17 cellular contexts compared by ENCODE assay signal in genomic region chr9:130490981-130491380, GRCh38. TPM values are rescaled to one million over a fixed set of nuclear protein-coding genes. Genes with fewer than 3 reads are reported as not detected.
DNase-seq lines count a peak whose midpoint lies in the region; ATAC-seq and TF ChIP-seq lines count a peak whose summit lies in the region.
"Had no signal": no experiment of that assay in that cellular context is flagged by ENCODE, and none has a peak within 500 bp of the region (broad histone marks: within the 10 kb centered on the region; RNA-seq: fewer than 3 reads in every experiment).

No MANE protein-coding gene starts in this region.

- H3K36me3 Mint-ChIP-seq in WTC11 (peaks cover 13% of the 10 kb centered on the region), progenitor cell of endocrine pancreas (ENCODE audit: insufficient read depth) (no peaks in the 10 kb centered on the region)

- no peak overlapping the region for H3K4me3 Mint-ChIP-seq in WTC11
- H3K4me3 Mint-ChIP-seq in progenitor cell of endocrine pancreas (ENCODE audit: low read depth), result no peak overlapping the region
- H3K4me3 Mint-ChIP-seq: B cell had no signal

- peaks cover 10% of the 10 kb centered on the region for H3K9me3 Mint-ChIP-seq in WTC11
- peaks cover 10% of the 10 kb centered on the region for H3K9me3 Mint-ChIP-seq in progenitor cell of endocrine pancreas (ENCODE audit: low read depth)

- no peak for TF ChIP-seq CTCF in WTC11 (IDR thresholded peaks at IDR 0.05)
- TF ChIP-seq CTCF in progenitor cell of endocrine pancreas (IDR thresholded peaks at IDR 0.05; ENCODE audit: unreplicated experiment), result no peak
- no peak for TF ChIP-seq CTCF in coronary artery (IDR thresholded peaks at IDR 0.05)

- CTCF ChIA-PET in WTC11 (lab: Charles Lee), result interaction anchor here (1.1 kb wide), 1 partner anchor 193 kb away, joined by 4 read pairs; no protein-coding TSS in a partner anchor

- POLR2A ChIA-PET in WTC11 (lab: Charles Lee), result no interaction called here

- H3K27ac Mint-ChIP-seq in WTC11 (peak overlapping the region; percentile 49; the same call in 1 of the 2 replicates), progenitor cell of endocrine pancreas (peak overlapping the region; percentile 41)
- H3K27ac Mint-ChIP-seq: B cell had no signal

- ATAC-seq in WTC11, result no peak
- ATAC-seq: A549, SK-N-SH treated with all-trans-retinoic acid at 6 μM for 48 hours had no signal

- H3K27me3 Mint-ChIP-seq in WTC11 (ENCODE audit: low read depth), result no peaks in the 10 kb centered on the region
- peaks cover 11% of the 10 kb centered on the region for H3K27me3 Mint-ChIP-seq in progenitor cell of endocrine pancreas

- DNase-seq in DMS79 (lab: John Stamatoyannopoulos, UW) (peak; percentile 18), NCI-H128 (lab: John Stamatoyannopoulos, UW; ENCODE audit: unreplicated experiment) (peak; percentile 55), WTC11 (ENCODE audit: low spot score) (no peak), progenitor cell of endocrine pancreas (ENCODE audit: low spot score, unreplicated experiment) (no peak), NCI-H524 (lab: John Stamatoyannopoulos, UW) (no peak), coronary artery (ENCODE audit: low spot score) (no peak), HuH-7.5 (ENCODE audit: low spot score) (no peak)
- DNase-seq: KG1, NCI-H1092, NCI-H2081, NCI-H2227 treated with DMSO at 0.1 percent for 48 hours, NCI-H510A, NCI-H748 treated with DMSO at 0.1 percent for 48 hours, Peyer's patch had no signal

- no peak overlapping the region for H3K4me3 ChIP-seq in coronary artery
- H3K4me3 ChIP-seq: A549, Peyer's patch had no signal

- H3K4me1 Mint-ChIP-seq in WTC11 (0 out of 2 replicates have a peak, but pooled peaks cover 2% of the 10 kb centered on the region), progenitor cell of endocrine pancreas (ENCODE audit: low read depth) (no peaks in the 10 kb centered on the region)
- H3K4me1 Mint-ChIP-seq: B cell had no signal

- no peak overlapping the region for H3K27ac ChIP-seq in coronary artery
- H3K27ac ChIP-seq: A549, Peyer's patch had no signal

TF ChIP-seq in WTC11, 78 proteins besides CTCF, POLR2A, EP300 and RAD21:
- no peak for TF ChIP-seq ETV6 (CRISPR knock-in tag; IDR thresholded peaks at IDR 0.05)
- TF ChIP-seq MXD4 (CRISPR knock-in tag; IDR thresholded peaks at IDR 0.05; ENCODE audit: borderline replicate concordance), result no peak
- TF ChIP-seq FOXP1 (CRISPR knock-in tag; IDR thresholded peaks at IDR 0.05; ENCODE audit: borderline replicate concordance), result no peak
- TF ChIP-seq MAX (CRISPR knock-in tag; IDR thresholded peaks at IDR 0.05), result no peak
- no peak for TF ChIP-seq NR2C2 (CRISPR knock-in tag; IDR thresholded peaks at IDR 0.05)
- no peak for TF ChIP-seq ESRRA (CRISPR knock-in tag; IDR thresholded peaks at IDR 0.05; ENCODE audit: borderline replicate concordance)
- TF ChIP-seq GABPB1 (CRISPR knock-in tag; IDR thresholded peaks at IDR 0.05), result no peak
- TF ChIP-seq ZBTB21 (CRISPR knock-in tag; IDR thresholded peaks at IDR 0.05; ENCODE audit: borderline replicate concordance), result no peak
- no peak for TF ChIP-seq ZNF416 (CRISPR knock-in tag; IDR thresholded peaks at IDR 0.05)
- TF ChIP-seq JAZF1 (CRISPR knock-in tag; IDR thresholded peaks at IDR 0.05), result no peak
- TF ChIP-seq CDX4 (CRISPR knock-in tag; IDR thresholded peaks at IDR 0.05; ENCODE audit: borderline replicate concordance), result no peak
- no peak for TF ChIP-seq NFE2L1 (CRISPR knock-in tag; IDR thresholded peaks at IDR 0.05)
- TF ChIP-seq ERG (CRISPR knock-in tag; IDR thresholded peaks at IDR 0.05), result no peak
- no peak for TF ChIP-seq ATF3 (CRISPR knock-in tag; conservative IDR thresholded peaks at IDR 0.05)
- TF ChIP-seq PREB (CRISPR knock-in tag; IDR thresholded peaks at IDR 0.05; ENCODE audit: borderline replicate concordance), result no peak
- no peak for TF ChIP-seq ZNF281 (CRISPR knock-in tag; IDR thresholded peaks at IDR 0.05)

RNA-seq across cellular contexts. Expression of gene ASS1, which starts 46.2 kb away (rescaled TPM):
- total RNA-seq in WTC11 (2021), result 71.0 to 95.7 TPM (median 74.2 TPM) in 3 replicates
- total RNA-seq in progenitor cell of endocrine pancreas, result 6.5 and 7.7 TPM in 2 replicates

Comparison
In these comparisons a context has a peak if more than half of its experiments do, and no peak if none do; other contexts are left out.
1. DNase-seq: peak in DMS79 (single experiment) and NCI-H128 (single experiment); none in WTC11 (single experiment), progenitor cell of endocrine pancreas (single experiment), NCI-H524 (0 of 2), coronary artery (single experiment) and HuH-7.5 (single experiment).